10 cellular contexts compared by ENCODE assay signal in genomic region chr12:115337693-115338543, GRCh38.
DNase-seq lines count a peak whose midpoint lies in the region; ATAC-seq and TF ChIP-seq lines count a peak whose summit lies in the region.
"Had no signal": no experiment of that assay in that cellular context is flagged by ENCODE, and none has a peak within 500 bp of the region (broad histone marks: within the 10 kb centered on the region; RNA-seq: fewer than 3 reads in every experiment).

No MANE protein-coding gene starts in this region.

- H3K27me3 ChIP-seq in heart left ventricle, result no peaks in the 10 kb centered on the region

- H3K27ac ChIP-seq in heart left ventricle, result peak overlapping the region in 11 of 12 donors; percentile 29 to 72 (median 56)

- intact Hi-C loops in heart left ventricle (cut with DNase I), result loop anchor here in 2 of 10 donors (5.0 to 10.0 kb wide), 3 partner anchors 417 to 666 kb away; partner anchors contain the start of gene TBX3 (in 1 of the 2)

- H3K4me3 Mint-ChIP-seq in WTC11, result no peak overlapping the region
- no peak overlapping the region for H3K4me3 Mint-ChIP-seq in activated naive CD8-positive, alpha-beta T cell treated with anti-CD3 and anti-CD28 coated beads for 36 hours
- H3K4me3 Mint-ChIP-seq: activated naive CD4-positive, alpha-beta T cell treated with anti-CD3 and anti-CD28 coated beads, Interleukin-2, amount 50 U/mL, for 24 hours; nephron had no signal

- DNase-seq in HPDE6-E6E7 (ENCODE audit: extremely low spot score), result peak; percentile 52
- DNase-seq in WTC11 (ENCODE audit: low spot score), result no peak
- peak in 4 of 5 donors; percentile 44 to 72 (median 57) for DNase-seq in heart left ventricle
- peak; percentile 95 for DNase-seq in stromal cell of bone marrow (ENCODE audit: low read depth)
- no peak for DNase-seq in activated effector memory CD4-positive, alpha-beta T cell treated with Interleukin-2 at 50 U/mL for 16 hours
- DNase-seq in activated naive CD8-positive, alpha-beta T cell treated with anti-CD3 and anti-CD28 coated beads for 36 hours, result no peak

- peaks cover 22% of the 10 kb centered on the region for H3K4me1 Mint-ChIP-seq in WTC11
- H3K4me1 Mint-ChIP-seq in activated naive CD8-positive, alpha-beta T cell treated with anti-CD3 and anti-CD28 coated beads for 36 hours, result no peaks in the 10 kb centered on the region
- H3K4me1 Mint-ChIP-seq: activated naive CD4-positive, alpha-beta T cell treated with anti-CD3 and anti-CD28 coated beads, Interleukin-2, amount 50 U/mL, for 24 hours had no signal

- peak overlapping the region; percentile 27 for H3K27ac Mint-ChIP-seq in WTC11
- no peak overlapping the region for H3K27ac Mint-ChIP-seq in activated naive CD8-positive, alpha-beta T cell treated with anti-CD3 and anti-CD28 coated beads for 36 hours
- H3K27ac Mint-ChIP-seq: activated naive CD4-positive, alpha-beta T cell treated with anti-CD3 and anti-CD28 coated beads, Interleukin-2, amount 50 U/mL, for 24 hours had no signal

- peak; percentile 51 for ATAC-seq in WTC11
- peak; percentile 86 to 93 (median 92) for ATAC-seq in heart left ventricle
- no peak for ATAC-seq in GM18519 (IDR thresholded peaks at IDR 0.05; ENCODE audit: low FRiP score, unreplicated experiment)
- no peak for ATAC-seq in GM21825 (IDR thresholded peaks at IDR 0.05; ENCODE audit: unreplicated experiment)

- CTCF ChIA-PET in WTC11 (lab: Charles Lee), result no interaction called here

- POLR2A ChIA-PET in WTC11 (lab: Charles Lee), result no interaction called here

- peaks cover 3% of the 10 kb centered on the region; the same call in 1 of the 2 replicates for H3K27me3 Mint-ChIP-seq in WTC11 (ENCODE audit: low read depth)
- peaks cover 4% of the 10 kb centered on the region for H3K27me3 Mint-ChIP-seq in activated naive CD8-positive, alpha-beta T cell treated with anti-CD3 and anti-CD28 coated beads for 36 hours

- H3K9me3 Mint-ChIP-seq in WTC11, result peaks cover 14% of the 10 kb centered on the region
- H3K9me3 Mint-ChIP-seq in activated naive CD8-positive, alpha-beta T cell treated with anti-CD3 and anti-CD28 coated beads for 36 hours, result peaks cover 8% of the 10 kb centered on the region
- H3K9me3 Mint-ChIP-seq: activated naive CD4-positive, alpha-beta T cell treated with anti-CD3 and anti-CD28 coated beads, Interleukin-2, amount 50 U/mL, for 24 hours had no signal

- TF ChIP-seq POLR2A in heart left ventricle (IDR thresholded peaks at IDR 0.05), result peak in 1 of 2 donors; percentile 16

- peaks cover 0 to 12% (median under 1%) of the 10 kb centered on the region in 12 donors for H3K9me3 ChIP-seq in heart left ventricle

- WGBS in heart left ventricle, 4 donors, result 60 to 77% (median 68%) methylated on average over 12 of the region's 12 CpGs

- TF ChIP-seq CTCF in WTC11 (IDR thresholded peaks at IDR 0.05) (no peak), heart left ventricle (IDR thresholded peaks at IDR 0.05) (no peak)

- H3K36me3 ChIP-seq in heart left ventricle, result no peaks in the 10 kb centered on the region

- H3K4me1 ChIP-seq in heart left ventricle, result peaks cover 0 to 33% (median 3%) of the 10 kb centered on the region in 12 donors

- peaks cover 9% of the 10 kb centered on the region for H3K36me3 Mint-ChIP-seq in WTC11
- H3K36me3 Mint-ChIP-seq in activated naive CD8-positive, alpha-beta T cell treated with anti-CD3 and anti-CD28 coated beads for 36 hours, result no peaks in the 10 kb centered on the region
- H3K36me3 Mint-ChIP-seq: activated naive CD4-positive, alpha-beta T cell treated with anti-CD3 and anti-CD28 coated beads, Interleukin-2, amount 50 U/mL, for 24 hours had no signal

- no peak overlapping the region for H3K4me3 ChIP-seq in heart left ventricle

TF ChIP-seq in WTC11, 78 proteins besides CTCF, POLR2A, EP300 and RAD21:
- TF ChIP-seq USF2 (CRISPR knock-in tag; IDR thresholded peaks at IDR 0.05), result peak; percentile 58
- TF ChIP-seq USF1 (CRISPR knock-in tag; IDR thresholded peaks at IDR 0.05), result no peak
- no peak for TF ChIP-seq RELA (CRISPR knock-in tag; IDR thresholded peaks at IDR 0.05; ENCODE audit: borderline replicate concordance)
- TF ChIP-seq ARID4B (CRISPR knock-in tag; IDR thresholded peaks at IDR 0.05; ENCODE audit: borderline replicate concordance), result no peak
- no peak for TF ChIP-seq RORB (CRISPR knock-in tag; IDR thresholded peaks at IDR 0.05)
TF ChIP-seq in WTC11: peak in this region for 1.

Comparison
In these comparisons a context has a peak if more than half of its experiments do, and no peak if none do; other contexts are left out.
1. DNase-seq: peak in HPDE6-E6E7 (single experiment), heart left ventricle (4 of 5) and stromal cell of bone marrow (single experiment); none in WTC11 (single experiment), activated effector memory CD4-positive, alpha-beta T cell treated with Interleukin-2 at 50 U/mL for 16 hours (single experiment) and activated naive CD8-positive, alpha-beta T cell treated with anti-CD3 and anti-CD28 coated beads for 36 hours (single experiment).
2. ATAC-seq: peak in WTC11 (single experiment) and heart left ventricle (4 of 4); none in GM18519 (single experiment) and GM21825 (single experiment).